8 cellular contexts compared by ENCODE assay signal in genomic region chr22:50507991-50508884, GRCh38. TPM values are rescaled to one million over a fixed set of nuclear protein-coding genes. Genes with fewer than 3 reads are reported as not detected.
DNase-seq lines count a peak whose midpoint lies in the region; FAIRE-seq lines count a peak whose summit lies in the region.

Gene NCAPH2, plus strand, starts transcription at chr22:50508224. Its CDS starts 114 bp downstream, at chr22:50508338.

- H3K27me3 ChIP-seq in H7 (ENCODE audit: control insufficient read depth, insufficient read depth, low read length) (no peaks in the 10 kb centered on the region), SJCRH30 (no peaks in the 10 kb centered on the region), neuron (ENCODE audit: insufficient read depth, low read length) (no peaks in the 10 kb centered on the region), subcutaneous abdominal adipose tissue (ENCODE audit: control insufficient read depth in 5 of 5, insufficient read depth in 4 of 5, low read length in 5 of 5) (no peaks in the 10 kb centered on the region)

- DNase-seq in ELR (ENCODE audit: low read depth): peak; percentile 98
- DNase-seq in H7: peak; percentile 94
- peak; percentile 89 for DNase-seq in M059J (ENCODE audit: low read depth)
- DNase-seq in SJCRH30: peak; percentile 99 to 100
- peak; percentile 99 for DNase-seq in activated naive CD4-positive, alpha-beta T cell treated with Interleukin-2 at 50 U/mL for 16 hours
- peak; percentile 100 for DNase-seq in frontal cortex (ENCODE audit: low spot score in 2 of 2)

- H3K4me1 ChIP-seq in SJCRH30 (peaks cover 9% of the 10 kb centered on the region), neuron (ENCODE audit: insufficient read depth, low read length) (peaks cover 21% of the 10 kb centered on the region), subcutaneous abdominal adipose tissue (ENCODE audit: control insufficient read depth in 5 of 5, insufficient read depth in 5 of 5, low read length in 5 of 5) (peaks cover 0 to 29% (median 28%) of the 10 kb centered on the region in 5 donors)

- no peaks in the 10 kb centered on the region; the same call in 1 of the 2 replicates for H3K36me3 ChIP-seq in H7 (replicated peaks; ENCODE audit: control insufficient read depth, insufficient read depth, low read length)
- H3K36me3 ChIP-seq in SJCRH30: peaks cover 33% of the 10 kb centered on the region
- peaks cover 36% of the 10 kb centered on the region for H3K36me3 ChIP-seq in neuron (ENCODE audit: insufficient read depth, low read length)
- H3K36me3 ChIP-seq in subcutaneous abdominal adipose tissue (ENCODE audit: control insufficient read depth in 5 of 5, insufficient read depth in 5 of 5, low read length in 5 of 5): peaks cover 0 to 30% (median 23%) of the 10 kb centered on the region in 5 donors

- H2AFZ ChIP-seq in neuron (ENCODE audit: low read depth, low read length): peak within 1 kb of the TSS; percentile 6

- H3K9me3 ChIP-seq in SJCRH30 (replicated peaks): no peaks in the 10 kb centered on the region
- H3K9me3 ChIP-seq in neuron (ENCODE audit: low read length): no peaks in the 10 kb centered on the region
- no peaks in the 10 kb centered on the region for H3K9me3 ChIP-seq in subcutaneous abdominal adipose tissue (ENCODE audit: control insufficient read depth in 5 of 5, low read length in 5 of 5)

- H3K4me3 ChIP-seq in H7 (ENCODE audit: insufficient read depth, low read depth, low read length) (peak within 1 kb of the TSS; percentile 88), SJCRH30 (peak within 1 kb of the TSS; percentile 99), neuron (ENCODE audit: low read length) (peak within 1 kb of the TSS; percentile 98), subcutaneous abdominal adipose tissue (ENCODE audit: low read depth in 1 of 5, low read length in 5 of 5) (peak within 1 kb of the TSS; percentile 87 to 98 (median 94))

- no peak for FAIRE-seq in frontal cortex (lab: Jason Lieb, UNC)

- peak within 1 kb of the TSS; percentile 77 to 99 (median 89) for H3K9ac ChIP-seq in subcutaneous abdominal adipose tissue (ENCODE audit: low read length in 5 of 5)

- H3K27ac ChIP-seq in SJCRH30 (peak within 1 kb of the TSS; percentile 94), subcutaneous abdominal adipose tissue (ENCODE audit: low read depth, low read length) (peak within 1 kb of the TSS; percentile 88)

RNA-seq across cellular contexts. Expression of gene NCAPH2, which starts in this region (rescaled TPM):
- total RNA-seq in H7 (2014; rRNA removed; shearing (Covaris generic)): 74.1 and 86.5 TPM in 2 replicates
- total RNA-seq in M059J (2014; rRNA removed; shearing (Covaris generic)): 46.8 and 50.9 TPM in 2 replicates
- total RNA-seq in SJCRH30 (2014; rRNA removed; shearing (Covaris generic)): 87.0 and 94.2 TPM in 2 replicates
- total RNA-seq in frontal cortex: 42.4 TPM

Comparison
In these comparisons a context has a peak if more than half of its experiments do, and no peak if none do; other contexts are left out.
1. Peak in every context shown above with its lines: DNase-seq, H3K4me3 ChIP-seq and H3K27ac ChIP-seq.